2 cellular contexts compared by ENCODE assay signal in genomic region chr2:216746268-216746667, GRCh38. TPM values are rescaled to one million over a fixed set of nuclear protein-coding genes. Genes with fewer than 3 reads are reported as not detected.
"Had no signal": no experiment of that assay in that cellular context is flagged by ENCODE, and none has a peak within 500 bp of the region (broad histone marks: within the 10 kb centered on the region; RNA-seq: fewer than 3 reads in every experiment).

No MANE protein-coding gene starts in this region.

RNA-seq across cellular contexts. Expression of gene IGFBP5, which starts 50.9 kb away (rescaled TPM):
- total RNA-seq: activated T-helper 17 cell treated with anti-CD3 and anti-CD28 coated beads, Interleukin-2, amount 50 U/mL, for 72 hours; naive thymus-derived CD8-positive, alpha-beta T cell had no signal
- polyA plus RNA-seq: naive thymus-derived CD8-positive, alpha-beta T cell had no signal
